7 cellular contexts compared by ENCODE assay signal in genomic region chr2:240021488-240022104, GRCh38. TPM values are rescaled to one million over a fixed set of nuclear protein-coding genes. Genes with fewer than 3 reads are reported as not detected.
A peak's percentile ranks its signal among the peaks of the same experiment; 100 is the strongest.
DNase-seq lines count a peak whose midpoint lies in the region; ATAC-seq and TF ChIP-seq lines count a peak whose summit lies in the region.

No MANE protein-coding gene starts in this region.

- peak; percentile 95 for TF ChIP-seq CTCF in GM12873 (IDR thresholded peaks at IDR 0.05; ENCODE audit: insufficient read depth, low read depth, low read length, missing control alignments)
- peak; percentile 95 to 98 for TF ChIP-seq CTCF in mammary epithelial cell (conservative IDR thresholded peaks at IDR 0.05 in 1 of 2, IDR thresholded peaks at IDR 0.05 in 1 of 2; ENCODE audit: extremely low read depth in 1 of 2, insufficient read depth in 1 of 2, low read depth in 1 of 2, low read length in 2 of 2)

- CTCF ChIA-PET in mammary epithelial cell (lab: Charles Lee; ENCODE audit: low non-redundant PET), result interaction anchor here (0.5 to 0.6 kb wide), 2 partner anchors 75 to 79 kb away, joined by 4 read pairs; no protein-coding TSS in a partner anchor

- WGBS in mammary epithelial cell (ENCODE audit: low coverage, missing lambda C conversion rate), result 41% methylated on average over 6 of the region's 9 CpGs

- in situ Hi-C loops in mammary epithelial cell (cut with MboI; ENCODE audit: low sequenced_read_pairs in 2 of 2), result no loop called here

- no peak overlapping the region for H3K4me3 ChIP-seq in mammary epithelial cell (replicated peaks in 1 of 3; ENCODE audit: insufficient read depth in 1 of 3, low read depth in 2 of 3, low read length in 3 of 3)

- H3K4me1 ChIP-seq in mammary epithelial cell (ENCODE audit: insufficient read depth, low read length), result peaks cover 7% of the 10 kb centered on the region

- H3K79me2 ChIP-seq in mammary epithelial cell (ENCODE audit: insufficient read depth, low read length), result peaks cover 75% of the 10 kb centered on the region

- DNase-seq in NCI-H1092 treated with DMSO at 0.1 percent for 48 hours (lab: John Stamatoyannopoulos, UW) (peak; percentile 0), UCSD-AML1 (lab: John Stamatoyannopoulos, UW; ENCODE audit: unreplicated experiment) (peak; percentile 67), mammary epithelial cell (peak; percentile 45), left kidney (ENCODE audit: low read depth, low spot score) (peak; percentile 82)
- peak; percentile 32 to 62 (median 42) for DNase-seq in stimulated activated CD4-positive, alpha-beta T cell treated with anti-CD3 and anti-CD28 coated beads, TNF-alpha, amount 100 ng/mL, for 24 hours (ENCODE audit: low read depth in 3 of 3)

- no peak overlapping the region for H3K9ac ChIP-seq in mammary epithelial cell (ENCODE audit: insufficient read depth, low read length)

- H2AFZ ChIP-seq in mammary epithelial cell (ENCODE audit: low read depth, low read length), result no peak overlapping the region

- no peaks in the 10 kb centered on the region for H3K27me3 ChIP-seq in mammary epithelial cell (ENCODE audit: insufficient read depth, low read length)

- dilution Hi-C loops in mammary epithelial cell (cut with HindIII; ENCODE audit: low sequenced_read_pairs), result no loop called here

- H3K36me3 ChIP-seq in mammary epithelial cell (ENCODE audit: insufficient read depth, low read length), result peaks cover 16% of the 10 kb centered on the region

- no peak for ATAC-seq in HG03196 (IDR thresholded peaks at IDR 0.05; ENCODE audit: unreplicated experiment)

- no TSS peak for BruUV-seq in mammary epithelial cell (replicated peaks; lab: Mats Ljungman, UMichigan)

- H3K4me2 ChIP-seq in mammary epithelial cell (ENCODE audit: insufficient read depth, low read depth, low read length), result no peak overlapping the region

- H3K27ac ChIP-seq in mammary epithelial cell (ENCODE audit: insufficient read depth, low read depth, low read length), result no peak overlapping the region

- no peaks in the 10 kb centered on the region for H4K20me1 ChIP-seq in mammary epithelial cell (ENCODE audit: insufficient read depth, low read length)

- intact Hi-C loops in mammary epithelial cell (cut with micrococcal nuclease), result no loop called here

- no peaks in the 10 kb centered on the region for H3K9me3 ChIP-seq in mammary epithelial cell (replicated peaks; ENCODE audit: insufficient read depth, low read length)

RNA-seq across cellular contexts. Expression of gene NDUFA10, which starts 3.5 kb away (rescaled TPM):
- 100 to 1,000 TPM in 1 of 2 donors, 10 to 100 TPM in 1; 75.2 to 127 TPM for total RNA-seq in mammary epithelial cell
- polyA plus RNA-seq in mammary epithelial cell, result 119 TPM
- polyA minus RNA-seq in mammary epithelial cell, result 72.8 TPM

RNA-seq across cellular contexts. Expression of gene OR6B2, which starts 8.6 kb away (rescaled TPM):
- total RNA-seq in mammary epithelial cell, result not detected
- not detected for polyA plus RNA-seq in mammary epithelial cell
- not detected for polyA minus RNA-seq in mammary epithelial cell

RNA-seq across cellular contexts. Expression of gene OR6B3, which starts 31.7 kb away (rescaled TPM):
- total RNA-seq in mammary epithelial cell, result not detected
- not detected for polyA plus RNA-seq in mammary epithelial cell
- not detected for polyA minus RNA-seq in mammary epithelial cell

Comparison
In these comparisons a context has a peak if more than half of its experiments do, and no peak if none do; other contexts are left out.
1. DNase-seq: peak in every context shown above with its lines; median percentile 82 in left kidney; 67 in UCSD-AML1; 45 in mammary epithelial cell; 42 in stimulated activated CD4-positive, alpha-beta T cell treated with anti-CD3 and anti-CD28 coated beads, TNF-alpha, amount 100 ng/mL, for 24 hours; 0 in NCI-H1092 treated with DMSO at 0.1 percent for 48 hours.